Comparison of ENCODE assay signal across 2 cellular contexts in the genomic region with DNA sequence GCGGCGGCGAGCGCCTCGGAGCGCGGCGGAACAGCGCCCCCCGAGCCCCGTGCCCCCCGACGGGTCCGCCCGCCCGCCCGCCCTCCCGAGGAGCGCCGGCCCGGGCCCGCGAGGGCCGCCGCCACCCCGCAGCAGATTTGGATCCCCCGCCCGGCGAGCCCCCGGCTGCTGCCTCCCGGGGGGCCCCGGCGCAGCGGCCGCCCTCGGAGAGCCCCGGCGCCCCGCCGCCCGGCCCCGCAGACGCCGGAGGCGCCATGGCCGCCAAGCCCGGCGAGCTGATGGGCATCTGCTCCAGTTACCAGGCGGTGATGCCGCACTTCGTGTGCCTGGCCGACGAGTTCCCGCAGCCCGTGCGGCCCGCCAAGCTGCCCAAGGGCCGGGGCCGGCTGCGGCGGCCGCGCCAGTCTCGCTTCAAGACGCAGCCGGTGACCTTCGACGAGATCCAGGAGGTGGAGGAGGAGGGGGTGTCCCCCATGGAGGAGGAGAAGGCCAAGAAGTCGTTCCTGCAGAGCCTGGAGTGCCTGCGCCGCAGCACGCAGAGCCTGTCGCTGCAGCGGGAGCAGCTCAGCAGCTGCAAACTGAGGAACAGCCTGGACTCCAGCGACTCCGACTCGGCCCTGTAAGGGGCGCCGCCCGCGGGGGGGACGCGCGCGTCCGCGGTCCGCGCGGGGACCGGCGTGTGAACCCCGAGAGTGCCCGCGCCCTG.
TF ChIP-seq lines count a peak whose summit lies in the region.

No MANE protein-coding gene starts in this region.

TF ChIP-seq in SK-N-SH, 30 proteins besides CTCF, POLR2A, EP300 and RAD21:
- TF ChIP-seq, protein P1, sequence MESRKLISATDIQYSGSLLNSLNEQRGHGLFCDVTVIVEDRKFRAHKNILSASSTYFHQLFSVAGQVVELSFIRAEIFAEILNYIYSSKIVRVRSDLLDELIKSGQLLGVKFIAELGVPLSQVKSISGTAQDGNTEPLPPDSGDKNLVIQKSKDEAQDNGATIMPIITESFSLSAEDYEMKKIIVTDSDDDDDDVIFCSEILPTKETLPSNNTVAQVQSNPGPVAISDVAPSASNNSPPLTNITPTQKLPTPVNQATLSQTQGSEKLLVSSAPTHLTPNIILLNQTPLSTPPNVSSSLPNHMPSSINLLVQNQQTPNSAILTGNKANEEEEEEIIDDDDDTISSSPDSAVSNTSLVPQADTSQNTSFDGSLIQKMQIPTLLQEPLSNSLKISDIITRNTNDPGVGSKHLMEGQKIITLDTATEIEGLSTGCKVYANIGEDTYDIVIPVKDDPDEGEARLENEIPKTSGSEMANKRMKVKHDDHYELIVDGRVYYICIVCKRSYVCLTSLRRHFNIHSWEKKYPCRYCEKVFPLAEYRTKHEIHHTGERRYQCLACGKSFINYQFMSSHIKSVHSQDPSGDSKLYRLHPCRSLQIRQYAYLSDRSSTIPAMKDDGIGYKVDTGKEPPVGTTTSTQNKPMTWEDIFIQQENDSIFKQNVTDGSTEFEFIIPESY (IDR thresholded peaks at IDR 0.05; ENCODE audit: borderline replicate concordance, low read depth): no peak
- peak; percentile 9; the same call in 1 of the 2 replicates for TF ChIP-seq EZH2phosphoT487 (IDR thresholded peaks at IDR 0.05; ENCODE audit: borderline replicate concordance, low read depth)

TF ChIP-seq in H1, 55 proteins besides CTCF, POLR2A, EP300 and RAD21:
- TF ChIP-seq ZNF274 (IDR thresholded peaks at IDR 0.05; ENCODE audit: borderline replicate concordance, extremely low read depth, low read length) (no peak), KDM4A (IDR thresholded peaks at IDR 0.05; ENCODE audit: low read depth, low read length, severe bottlenecking) (peak; percentile 86), JUND (IDR thresholded peaks at IDR 0.05; ENCODE audit: low read length) (no peak), EZH2 (IDR thresholded peaks at IDR 0.05; ENCODE audit: low read depth, low read length, severe bottlenecking) (peak; percentile 15), BACH1 (IDR thresholded peaks at IDR 0.05; ENCODE audit: low read length) (peak; percentile 71)
TF ChIP-seq in H1: peak in this region for 3.
